Comparison of ENCODE assay signal across 8 cellular contexts in genomic region chr17:488993-489757, GRCh38. TPM values are rescaled to one million over a fixed set of nuclear protein-coding genes. Genes with fewer than 3 reads are reported as not detected.
DNase-seq lines count a peak whose midpoint lies in the region; ATAC-seq and TF ChIP-seq lines count a peak whose summit lies in the region.

No MANE protein-coding gene starts in this region.

- peak; percentile 31 for ATAC-seq in GM18907 (IDR thresholded peaks at IDR 0.05; ENCODE audit: unreplicated experiment)
- peak; percentile 44 to 90 (median 62) for ATAC-seq in right lobe of liver
- ATAC-seq in GM18519 (IDR thresholded peaks at IDR 0.05; ENCODE audit: low FRiP score, unreplicated experiment): no peak
- ATAC-seq in HG02840 (IDR thresholded peaks at IDR 0.05; ENCODE audit: low FRiP score, unreplicated experiment): no peak
- ATAC-seq in HG03095 (IDR thresholded peaks at IDR 0.05; ENCODE audit: unreplicated experiment): no peak

- intact Hi-C loops in mammary epithelial cell (cut with micrococcal nuclease) (no loop called here), right lobe of liver (cut with DNase I) (no loop called here)

- H3K4me1 Mint-ChIP-seq in type B pancreatic cell (ENCODE audit: unreplicated experiment): no peaks in the 10 kb centered on the region

- H3K4me2 ChIP-seq in mammary epithelial cell (ENCODE audit: insufficient read depth, low read depth, low read length): peak overlapping the region; percentile 92

- H3K9me3 Mint-ChIP-seq in type B pancreatic cell: no peaks in the 10 kb centered on the region

- H3K27ac ChIP-seq in mammary epithelial cell (ENCODE audit: insufficient read depth, low read depth, low read length) (no peak overlapping the region), right lobe of liver (peak overlapping the region; percentile 44 to 60 (median 59))

- H3K4me1 ChIP-seq in mammary epithelial cell (ENCODE audit: insufficient read depth, low read length) (peaks cover 8% of the 10 kb centered on the region), right lobe of liver (peaks cover 0 to 4% (median 2%) of the 10 kb centered on the region in 4 donors)

- H3K9ac ChIP-seq in mammary epithelial cell (ENCODE audit: insufficient read depth, low read length): no peak overlapping the region

- no peaks in the 10 kb centered on the region for H3K36me3 Mint-ChIP-seq in type B pancreatic cell

- no peaks in the 10 kb centered on the region for H3K36me3 ChIP-seq in MG63
- no peaks in the 10 kb centered on the region for H3K36me3 ChIP-seq in mammary epithelial cell (ENCODE audit: insufficient read depth, low read length)
- no peaks in the 10 kb centered on the region for H3K36me3 ChIP-seq in right lobe of liver

- CTCF ChIA-PET in mammary epithelial cell (lab: Charles Lee; ENCODE audit: low non-redundant PET): no interaction called here

- H3K4me3 Mint-ChIP-seq in type B pancreatic cell: peak overlapping the region; percentile 87

- no peak for TF ChIP-seq POLR2A in right lobe of liver (IDR thresholded peaks at IDR 0.05)

- H2AFZ ChIP-seq in mammary epithelial cell (ENCODE audit: low read depth, low read length): peak overlapping the region; percentile 82

- TF ChIP-seq CTCF in mammary epithelial cell (conservative IDR thresholded peaks at IDR 0.05 in 1 of 2, IDR thresholded peaks at IDR 0.05 in 1 of 2; ENCODE audit: extremely low read depth in 1 of 2, insufficient read depth in 1 of 2, low read depth in 1 of 2, low read length in 2 of 2) (no peak), right lobe of liver (IDR thresholded peaks at IDR 0.05) (no peak), type B pancreatic cell (conservative IDR thresholded peaks at IDR 0.05) (no peak)

- DNase-seq in MG63 (no peak), mammary epithelial cell (peak; percentile 26), right lobe of liver (no peak), type B pancreatic cell (ENCODE audit: extremely low spot score, unreplicated experiment) (no peak)

- WGBS in mammary epithelial cell (ENCODE audit: low coverage, missing lambda C conversion rate): 76% methylated on average over 13 of the region's 25 CpGs
- WGBS in right lobe of liver (ENCODE audit: insufficient coverage, low coverage, low lambda C conversion rate, missing lambda C conversion rate): 27% methylated on average over 20 of the region's 25 CpGs

- H3K4me3 ChIP-seq in MG63 (peak overlapping the region; percentile 41), mammary epithelial cell (replicated peaks in 1 of 3; ENCODE audit: insufficient read depth in 1 of 3, low read depth in 2 of 3, low read length in 3 of 3) (peak overlapping the region in 2 of 3 experiments; percentile 41 to 47), right lobe of liver (peak overlapping the region; percentile 19 to 50 (median 46))

- peak overlapping the region; percentile 66 for H3K27ac Mint-ChIP-seq in type B pancreatic cell

- H3K9me3 ChIP-seq in MG63 (no peaks in the 10 kb centered on the region), mammary epithelial cell (replicated peaks; ENCODE audit: insufficient read depth, low read length) (no peaks in the 10 kb centered on the region), right lobe of liver (no peaks in the 10 kb centered on the region)

- peaks cover 3% of the 10 kb centered on the region for H3K79me2 ChIP-seq in mammary epithelial cell (ENCODE audit: insufficient read depth, low read length)

- peaks cover 17% of the 10 kb centered on the region for H3K27me3 Mint-ChIP-seq in type B pancreatic cell

- in situ Hi-C loops in mammary epithelial cell (cut with MboI; ENCODE audit: low sequenced_read_pairs in 2 of 2): no loop called here

- BruUV-seq in mammary epithelial cell (replicated peaks; lab: Mats Ljungman, UMichigan): no TSS peak

- dilution Hi-C loops in mammary epithelial cell (cut with HindIII; ENCODE audit: low sequenced_read_pairs): no loop called here

- H3K27me3 ChIP-seq in MG63: no peaks in the 10 kb centered on the region
- no peaks in the 10 kb centered on the region for H3K27me3 ChIP-seq in mammary epithelial cell (ENCODE audit: insufficient read depth, low read length)
- no peaks in the 10 kb centered on the region for H3K27me3 ChIP-seq in right lobe of liver

- H4K20me1 ChIP-seq in mammary epithelial cell (ENCODE audit: insufficient read depth, low read length): no peaks in the 10 kb centered on the region

RNA-seq across cellular contexts. Expression of gene RFLNB, which starts 43.4 kb away (rescaled TPM):
- total RNA-seq in MG63 (2014; rRNA removed; shearing (Covaris generic); ENCODE audit: low replicate concordance): 3.5 and 6.5 TPM in 2 replicates
- total RNA-seq in mammary epithelial cell: 10 to 100 TPM; 14.7 to 32.8 TPM
- 3.2 TPM for polyA plus RNA-seq in mammary epithelial cell
- 9.9 TPM for polyA minus RNA-seq in mammary epithelial cell
- 1 to 10 TPM; 1.4 to 7.3 (median 4.1) TPM for total RNA-seq in right lobe of liver
- 6.0 and 22.0 TPM in 2 replicates for total RNA-seq in type B pancreatic cell (ENCODE audit: low replicate concordance)

Comparison
In these comparisons a context has a peak if more than half of its experiments do, and no peak if none do; other contexts are left out.
1. ATAC-seq: peak in GM18907 (single experiment) and right lobe of liver (4 of 4); none in GM18519 (single experiment), HG02840 (single experiment) and HG03095 (single experiment).
2. Peak in every context shown above with its lines, with median percentiles within 50 percentile points of each other: H3K4me3 ChIP-seq.